In the genomic region with DNA sequence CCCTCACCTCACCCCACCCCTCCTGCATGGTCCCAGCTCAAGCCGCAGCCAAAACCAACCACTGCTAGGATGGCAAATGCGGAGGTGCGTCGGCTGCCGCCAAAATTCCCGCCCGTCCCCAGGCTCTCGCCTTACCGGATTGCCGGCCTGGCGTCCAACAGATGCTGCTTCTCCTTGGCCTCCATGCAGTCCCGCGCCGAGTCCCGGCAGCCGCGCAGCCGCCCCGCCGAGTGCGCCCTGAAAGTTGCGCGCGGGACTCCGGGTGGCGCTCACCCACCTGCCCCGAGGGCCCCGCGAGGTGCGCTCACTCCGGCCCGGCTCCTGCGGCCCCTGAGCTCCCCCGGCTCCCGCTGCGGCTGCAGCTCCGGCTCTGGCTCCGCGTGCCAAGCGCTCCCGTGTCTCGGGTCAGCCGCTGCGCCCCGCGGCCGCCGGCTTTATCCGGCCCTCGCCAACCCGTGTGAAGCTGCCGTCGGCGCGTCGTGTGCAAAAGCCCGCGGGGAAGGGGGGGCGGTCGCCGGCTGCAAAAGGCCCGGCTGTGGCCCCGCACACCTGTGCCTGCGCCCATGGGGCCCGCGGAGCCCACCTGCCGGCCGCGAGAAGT, we compare ENCODE assay signal across 12 cellular contexts. TPM values are rescaled to one million over a fixed set of nuclear protein-coding genes. Genes with fewer than 3 reads are reported as not detected.
A peak's percentile ranks its signal among the peaks of the same experiment; 100 is the strongest.
DNase-seq lines count a peak whose midpoint lies in the region; ATAC-seq and TF ChIP-seq lines count a peak whose summit lies in the region.
"Had no signal": no experiment of that assay in that cellular context is flagged by ENCODE, and none has a peak within 500 bp of the region (broad histone marks: within the 10 kb centered on the region; RNA-seq: fewer than 3 reads in every experiment).

A gene with protein sequence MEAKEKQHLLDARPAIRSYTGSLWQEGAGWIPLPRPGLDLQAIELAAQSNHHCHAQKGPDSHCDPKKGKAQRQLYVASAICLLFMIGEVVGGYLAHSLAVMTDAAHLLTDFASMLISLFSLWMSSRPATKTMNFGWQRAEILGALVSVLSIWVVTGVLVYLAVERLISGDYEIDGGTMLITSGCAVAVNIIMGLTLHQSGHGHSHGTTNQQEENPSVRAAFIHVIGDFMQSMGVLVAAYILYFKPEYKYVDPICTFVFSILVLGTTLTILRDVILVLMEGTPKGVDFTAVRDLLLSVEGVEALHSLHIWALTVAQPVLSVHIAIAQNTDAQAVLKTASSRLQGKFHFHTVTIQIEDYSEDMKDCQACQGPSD (minus strand): TSS at position 407 of the 601 bp plus-strand sequence. CDS start 222 bp downstream, at position 185.

- no peak within 1 kb of the TSS for H3K27ac ChIP-seq in SK-N-SH (ENCODE audit: low read depth in 2 of 2, low read length in 1 of 2)
- H3K27ac ChIP-seq in stomach = no peak within 1 kb of the TSS
- H3K27ac ChIP-seq: tibial artery had no signal

- H3K36me3 ChIP-seq in SK-N-SH (replicated peaks in 1 of 2; ENCODE audit: control insufficient read depth in 1 of 2, insufficient read depth in 2 of 2, low read length in 1 of 2) = no peaks in the 10 kb centered on the region
- no peaks in the 10 kb centered on the region for H3K36me3 ChIP-seq in adipocyte (ENCODE audit: control insufficient read depth, insufficient read depth, low read length, severe bottlenecking)
- no peaks in the 10 kb centered on the region for H3K36me3 ChIP-seq in stomach
- H3K36me3 ChIP-seq: tibial artery had no signal

- no peaks in the 10 kb centered on the region for H3K9me3 ChIP-seq in SK-N-SH
- H3K9me3 ChIP-seq in adipocyte (ENCODE audit: control insufficient read depth, low read length) = no peaks in the 10 kb centered on the region
- H3K9me3 ChIP-seq in iPS-18c (ENCODE audit: control insufficient read depth, insufficient read depth, low read length) = no peaks in the 10 kb centered on the region
- no peaks in the 10 kb centered on the region for H3K9me3 ChIP-seq in stomach
- H3K9me3 ChIP-seq: tibial artery had no signal

- H3K79me2 ChIP-seq in SK-N-SH (ENCODE audit: insufficient read depth) = no peaks in the 10 kb centered on the region

- WGBS in SK-N-SH (ENCODE audit: low lambda C conversion rate) = no CpG with 5 or more reads among the region's 69 CpGs
- WGBS in stomach, 5 donors = 1% methylated on average over 21 to 65 of the region's 69 CpGs

- TF ChIP-seq RAD21 in SK-N-SH (IDR thresholded peaks at IDR 0.05; ENCODE audit: low read length) = no peak

- CTCF ChIA-PET in SK-N-SH (lab: Yijun Ruan, JAX) = interaction anchor here (1.0 to 4.1 kb wide), 5 partner anchors 9 to 124 kb away, joined by 3 to 19 read pairs (median 5); a partner anchor contains a TSS

- H3K9me2 ChIP-seq in SK-N-SH = no peaks in the 10 kb centered on the region

- no peaks in the 10 kb centered on the region for H4K20me1 ChIP-seq in SK-N-SH (ENCODE audit: insufficient read depth)

- H3K4me3 ChIP-seq in SK-N-SH (ENCODE audit: low read depth in 2 of 2, low read length in 1 of 2) (no peak within 1 kb of the TSS), adipocyte (ENCODE audit: low read length) (no peak within 1 kb of the TSS), iPS-18c (ENCODE audit: insufficient read depth, low read depth, low read length) (peak within 1 kb of the TSS; percentile 49), stomach (peak within 1 kb of the TSS; percentile 11 to 39 (median 26))
- H3K4me3 ChIP-seq: tibial artery had no signal

- H3K4me1 ChIP-seq in SK-N-SH (ENCODE audit: control insufficient read depth in 1 of 2, insufficient read depth in 2 of 2, low read depth in 1 of 2, low read length in 1 of 2) (no peaks in the 10 kb centered on the region; a peak in 1 of 4 replicates), adipocyte (ENCODE audit: control insufficient read depth, insufficient read depth, low read length) (no peaks in the 10 kb centered on the region), stomach (peaks cover 14 to 18% (median 17%) of the 10 kb centered on the region in 4 donors)

- ATAC-seq in SK-N-SH treated with all-trans-retinoic acid at 6 μM for 48 hours (no peak; the same call in 1 of the 3 replicates), GM18502 (IDR thresholded peaks at IDR 0.05; ENCODE audit: poor library complexity, unreplicated experiment) (no peak)
- ATAC-seq: HCT116 had no signal

- intact Hi-C loops in stomach (cut with DNase I; ENCODE audit: low total_unique reads) = no loop called here

- no peaks in the 10 kb centered on the region for H3F3A ChIP-seq in SK-N-SH (replicated peaks; ENCODE audit: insufficient read depth)

- H2AFZ ChIP-seq in SK-N-SH (ENCODE audit: low read depth) = no peak within 1 kb of the TSS

- TF ChIP-seq CTCF in SK-N-SH (IDR thresholded peaks at IDR 0.05) = no peak
- TF ChIP-seq CTCF in stomach (IDR thresholded peaks at IDR 0.05) = no peak

- TF ChIP-seq EP300 in SK-N-SH (IDR thresholded peaks at IDR 0.05; ENCODE audit: borderline replicate concordance in 1 of 2, low read depth in 1 of 2, low read length in 1 of 2) (no peak), stomach (IDR thresholded peaks at IDR 0.05) (no peak)

- POLR2A ChIA-PET in SK-N-SH (lab: Yijun Ruan, JAX) = no interaction called here

- DNase-seq in SK-N-SH (peak; percentile 71), adipocyte (ENCODE audit: low read depth) (peak; percentile 39), stomach (no peak), SIG-M5 treated with dmso at 0.1 percent for 504 hours (lab: John Stamatoyannopoulos, UW; ENCODE audit: unreplicated experiment) (no peak)
- no peak for DNase-seq in central memory CD4-positive, alpha-beta T cell
- DNase-seq: activated CD4-positive, alpha-beta T cell treated with anti-CD3 and anti-CD28 coated beads for 48 hours; islet precursor cell; tibial artery had no signal

- H3K27me3 ChIP-seq in SK-N-SH (ENCODE audit: insufficient read depth) (peaks cover 70% of the 10 kb centered on the region), adipocyte (replicated peaks; ENCODE audit: control insufficient read depth, insufficient read depth, low read length) (peaks cover 90% of the 10 kb centered on the region), stomach (peaks cover 15 to 85% (median 65%) of the 10 kb centered on the region in 3 donors)

- peak within 1 kb of the TSS; percentile 15; the same call in 1 of the 2 replicates for H3K4me2 ChIP-seq in SK-N-SH

- no peak within 1 kb of the TSS for H3K9ac ChIP-seq in SK-N-SH
- H3K9ac ChIP-seq in adipocyte (ENCODE audit: low read length) = no peak within 1 kb of the TSS

- no peak for TF ChIP-seq POLR2A in stomach (IDR thresholded peaks at IDR 0.05)

TF ChIP-seq in SK-N-SH, 30 proteins besides CTCF, POLR2A, EP300 and RAD21:
- TF ChIP-seq TAF1 (IDR thresholded peaks at IDR 0.05; ENCODE audit: borderline replicate concordance, low read depth, low read length) (no peak), EZH2phosphoT487 (IDR thresholded peaks at IDR 0.05; ENCODE audit: borderline replicate concordance, low read depth) (peak; percentile 66; the same call in 1 of the 2 replicates)

TF ChIP-seq in SK-N-SH treated with all-trans-retinoic acid at 6 μM for 48 hours, 23 proteins besides CTCF, POLR2A, EP300 and RAD21:
- TF ChIP-seq, protein P1, sequence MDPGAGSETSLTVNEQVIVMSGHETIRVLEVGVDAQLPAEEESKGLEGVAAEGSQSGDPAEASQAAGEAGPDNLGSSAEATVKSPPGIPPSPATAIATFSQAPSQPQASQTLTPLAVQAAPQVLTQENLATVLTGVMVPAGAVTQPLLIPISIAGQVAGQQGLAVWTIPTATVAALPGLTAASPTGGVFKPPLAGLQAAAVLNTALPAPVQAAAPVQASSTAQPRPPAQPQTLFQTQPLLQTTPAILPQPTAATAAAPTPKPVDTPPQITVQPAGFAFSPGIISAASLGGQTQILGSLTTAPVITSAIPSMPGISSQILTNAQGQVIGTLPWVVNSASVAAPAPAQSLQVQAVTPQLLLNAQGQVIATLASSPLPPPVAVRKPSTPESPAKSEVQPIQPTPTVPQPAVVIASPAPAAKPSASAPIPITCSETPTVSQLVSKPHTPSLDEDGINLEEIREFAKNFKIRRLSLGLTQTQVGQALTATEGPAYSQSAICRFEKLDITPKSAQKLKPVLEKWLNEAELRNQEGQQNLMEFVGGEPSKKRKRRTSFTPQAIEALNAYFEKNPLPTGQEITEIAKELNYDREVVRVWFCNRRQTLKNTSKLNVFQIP (CRISPR knock-in tag; IDR thresholded peaks at IDR 0.05; ENCODE audit: borderline replicate concordance, low read depth) = no peak
- no peak for TF ChIP-seq BACH2 (CRISPR knock-in tag; IDR thresholded peaks at IDR 0.05; ENCODE audit: borderline replicate concordance)

RNA-seq across cellular contexts. Expression of the gene that starts here (rescaled TPM):
- polyA plus RNA-seq in SK-N-SH (2012; rRNA removed) (not detected in 2 replicates), stomach (under 1 TPM in 2 of 3 donors, not detected in 1; 0.30 to 0.46 TPM)
- polyA plus RNA-seq in SK-N-SH (2012; cell fraction: cytosol; rRNA removed) = not detected in 2 replicates
- polyA plus RNA-seq in SK-N-SH (2012; cell fraction: nucleus; rRNA removed) = not detected in 2 replicates
- 1 to 10 TPM in 1 of 5 donors, not detected in 4; 2.0 TPM for total RNA-seq in stomach

Comparison
In these comparisons a context has a peak if more than half of its experiments do, and no peak if none do; other contexts are left out.
1. Peak in DNase-seq and H3K4me2 ChIP-seq in SK-N-SH; RNA of the gene not detected or under 1 TPM.
2. H3K4me3 ChIP-seq: peak in iPS-18c (single experiment) and stomach (4 of 4); none in SK-N-SH (0 of 2) and adipocyte (single experiment).